Comparison of ENCODE assay signal across 1 cellular context in genomic region chr9:120579750-120580590, GRCh38.
TF ChIP-seq lines count a peak whose summit lies in the region.

Gene CDK5RAP2, minus strand, starts transcription at chr9:120580167. Its CDS starts 189 bp downstream, at chr9:120579978.

TF ChIP-seq in HepG2, 621 proteins besides CTCF, POLR2A, EP300 and RAD21 (continued from another document and continues in another):
- TF ChIP-seq HMGXB3 (CRISPR knock-in tag; IDR thresholded peaks at IDR 0.05; ENCODE audit: borderline replicate concordance) (peak; percentile 78), NFRKB (IDR thresholded peaks at IDR 0.05) (peak; percentile 80), ZNF510 (CRISPR knock-in tag; IDR thresholded peaks at IDR 0.05; ENCODE audit: low read depth) (peak; percentile 69; the same call in 1 of the 2 replicates), HDAC2 (CRISPR knock-in tag; IDR thresholded peaks at IDR 0.05) (peak; percentile 57; the same call in 1 of the 2 replicates), AKNA (CRISPR knock-in tag; IDR thresholded peaks at IDR 0.05; ENCODE audit: borderline replicate concordance) (peak; percentile 78; the same call in 1 of the 2 replicates), ZNF501 (CRISPR knock-in tag; IDR thresholded peaks at IDR 0.05) (peak; percentile 91), ZNF44 (CRISPR knock-in tag; IDR thresholded peaks at IDR 0.05) (0 out of 2 replicates have a peak, but pooled peaks have one; percentile 15), GTF3A (CRISPR knock-in tag; conservative IDR thresholded peaks at IDR 0.05) (no peak), CREM (IDR thresholded peaks at IDR 0.05) (peak; percentile 96), CREM (CRISPR knock-in tag; IDR thresholded peaks at IDR 0.05) (no peak), SNAPC2 (CRISPR knock-in tag; IDR thresholded peaks at IDR 0.05) (0 out of 2 replicates have a peak, but pooled peaks have one; percentile 54), PCBP2 (optimal IDR thresholded peaks at IDR 0.05; ENCODE audit: low read depth, low read length, poor library complexity, severe bottlenecking) (no peak), ZNF788 (CRISPR knock-in tag; IDR thresholded peaks at IDR 0.05; ENCODE audit: borderline replicate concordance) (peak; percentile 32; the same call in 1 of the 2 replicates), KDM5A (IDR thresholded peaks at IDR 0.05; ENCODE audit: borderline replicate concordance, low read length) (peak; percentile 73), HINFP (CRISPR knock-in tag; IDR thresholded peaks at IDR 0.05; ENCODE audit: low read depth) (peak; percentile 49; the same call in 1 of the 2 replicates), MEIS2 (CRISPR knock-in tag; IDR thresholded peaks at IDR 0.05) (no peak), ZBTB38 (CRISPR knock-in tag; IDR thresholded peaks at IDR 0.05) (peak; percentile 49; the same call in 1 of the 2 replicates), FOXC1 (CRISPR knock-in tag; IDR thresholded peaks at IDR 0.05; ENCODE audit: borderline replicate concordance) (peak; percentile 13; the same call in 1 of the 2 replicates), FOXA3 (CRISPR knock-in tag; IDR thresholded peaks at IDR 0.05) (peak; percentile 42; the same call in 1 of the 2 replicates), ZFX (CRISPR knock-in tag; IDR thresholded peaks at IDR 0.05; ENCODE audit: low read depth) (peak; percentile 80), DMAP1 (CRISPR knock-in tag; IDR thresholded peaks at IDR 0.05) (peak; percentile 66; the same call in 1 of the 2 replicates), TSC22D2 (CRISPR knock-in tag; IDR thresholded peaks at IDR 0.05; ENCODE audit: borderline replicate concordance) (peak; percentile 41; the same call in 1 of the 2 replicates), KLF12 (CRISPR knock-in tag; IDR thresholded peaks at IDR 0.05; ENCODE audit: borderline replicate concordance) (peak; percentile 63; the same call in 1 of the 2 replicates), HDAC6 (IDR thresholded peaks at IDR 0.05; ENCODE audit: low read depth, low read length) (no peak)
- TF ChIP-seq, protein P1, sequence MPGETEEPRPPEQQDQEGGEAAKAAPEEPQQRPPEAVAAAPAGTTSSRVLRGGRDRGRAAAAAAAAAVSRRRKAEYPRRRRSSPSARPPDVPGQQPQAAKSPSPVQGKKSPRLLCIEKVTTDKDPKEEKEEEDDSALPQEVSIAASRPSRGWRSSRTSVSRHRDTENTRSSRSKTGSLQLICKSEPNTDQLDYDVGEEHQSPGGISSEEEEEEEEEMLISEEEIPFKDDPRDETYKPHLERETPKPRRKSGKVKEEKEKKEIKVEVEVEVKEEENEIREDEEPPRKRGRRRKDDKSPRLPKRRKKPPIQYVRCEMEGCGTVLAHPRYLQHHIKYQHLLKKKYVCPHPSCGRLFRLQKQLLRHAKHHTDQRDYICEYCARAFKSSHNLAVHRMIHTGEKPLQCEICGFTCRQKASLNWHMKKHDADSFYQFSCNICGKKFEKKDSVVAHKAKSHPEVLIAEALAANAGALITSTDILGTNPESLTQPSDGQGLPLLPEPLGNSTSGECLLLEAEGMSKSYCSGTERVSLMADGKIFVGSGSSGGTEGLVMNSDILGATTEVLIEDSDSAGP (CRISPR knock-in tag; IDR thresholded peaks at IDR 0.05; ENCODE audit: borderline replicate concordance), result peak; percentile 70
- TF ChIP-seq, protein P2, sequence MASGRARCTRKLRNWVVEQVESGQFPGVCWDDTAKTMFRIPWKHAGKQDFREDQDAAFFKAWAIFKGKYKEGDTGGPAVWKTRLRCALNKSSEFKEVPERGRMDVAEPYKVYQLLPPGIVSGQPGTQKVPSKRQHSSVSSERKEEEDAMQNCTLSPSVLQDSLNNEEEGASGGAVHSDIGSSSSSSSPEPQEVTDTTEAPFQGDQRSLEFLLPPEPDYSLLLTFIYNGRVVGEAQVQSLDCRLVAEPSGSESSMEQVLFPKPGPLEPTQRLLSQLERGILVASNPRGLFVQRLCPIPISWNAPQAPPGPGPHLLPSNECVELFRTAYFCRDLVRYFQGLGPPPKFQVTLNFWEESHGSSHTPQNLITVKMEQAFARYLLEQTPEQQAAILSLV (CRISPR knock-in tag; IDR thresholded peaks at IDR 0.05; ENCODE audit: borderline replicate concordance), result 0 out of 2 replicates have a peak, but pooled peaks have one; percentile 34
- TF ChIP-seq, protein P3, sequence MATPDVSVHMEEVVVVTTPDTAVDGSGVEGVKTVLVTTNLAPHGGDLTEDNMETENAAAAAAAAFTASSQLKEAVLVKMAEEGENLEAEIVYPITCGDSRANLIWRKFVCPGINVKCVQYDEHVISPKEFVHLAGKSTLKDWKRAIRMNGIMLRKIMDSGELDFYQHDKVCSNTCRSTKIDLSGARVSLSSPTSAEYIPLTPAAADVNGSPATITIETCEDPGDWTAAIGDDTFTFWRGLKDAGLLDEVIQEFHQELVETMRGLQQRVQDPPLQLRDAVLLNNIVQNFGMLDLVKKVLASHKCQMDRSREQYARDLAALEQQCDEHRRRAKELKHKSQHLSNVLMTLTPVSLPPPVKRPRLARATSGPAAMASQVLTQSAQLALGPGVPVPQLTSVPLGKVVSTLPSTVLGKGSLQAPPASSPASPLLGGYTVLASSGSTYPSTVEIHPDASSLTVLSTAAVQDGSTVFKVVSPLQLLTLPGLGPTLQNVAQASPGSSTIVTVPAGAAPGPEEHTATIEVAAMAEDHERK (CRISPR knock-in tag; IDR thresholded peaks at IDR 0.05; ENCODE audit: low read depth), result peak; percentile 89
- TF ChIP-seq, protein P4, sequence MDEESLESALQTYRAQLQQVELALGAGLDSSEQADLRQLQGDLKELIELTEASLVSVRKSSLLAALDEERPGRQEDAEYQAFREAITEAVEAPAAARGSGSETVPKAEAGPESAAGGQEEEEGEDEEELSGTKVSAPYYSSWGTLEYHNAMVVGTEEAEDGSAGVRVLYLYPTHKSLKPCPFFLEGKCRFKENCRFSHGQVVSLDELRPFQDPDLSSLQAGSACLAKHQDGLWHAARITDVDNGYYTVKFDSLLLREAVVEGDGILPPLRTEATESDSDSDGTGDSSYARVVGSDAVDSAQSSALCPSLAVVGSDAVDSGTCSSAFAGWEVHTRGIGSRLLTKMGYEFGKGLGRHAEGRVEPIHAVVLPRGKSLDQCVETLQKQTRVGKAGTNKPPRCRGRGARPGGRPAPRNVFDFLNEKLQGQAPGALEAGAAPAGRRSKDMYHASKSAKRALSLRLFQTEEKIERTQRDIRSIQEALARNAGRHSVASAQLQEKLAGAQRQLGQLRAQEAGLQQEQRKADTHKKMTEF (CRISPR knock-in tag; IDR thresholded peaks at IDR 0.05), result peak; percentile 93
- TF ChIP-seq, protein P5, sequence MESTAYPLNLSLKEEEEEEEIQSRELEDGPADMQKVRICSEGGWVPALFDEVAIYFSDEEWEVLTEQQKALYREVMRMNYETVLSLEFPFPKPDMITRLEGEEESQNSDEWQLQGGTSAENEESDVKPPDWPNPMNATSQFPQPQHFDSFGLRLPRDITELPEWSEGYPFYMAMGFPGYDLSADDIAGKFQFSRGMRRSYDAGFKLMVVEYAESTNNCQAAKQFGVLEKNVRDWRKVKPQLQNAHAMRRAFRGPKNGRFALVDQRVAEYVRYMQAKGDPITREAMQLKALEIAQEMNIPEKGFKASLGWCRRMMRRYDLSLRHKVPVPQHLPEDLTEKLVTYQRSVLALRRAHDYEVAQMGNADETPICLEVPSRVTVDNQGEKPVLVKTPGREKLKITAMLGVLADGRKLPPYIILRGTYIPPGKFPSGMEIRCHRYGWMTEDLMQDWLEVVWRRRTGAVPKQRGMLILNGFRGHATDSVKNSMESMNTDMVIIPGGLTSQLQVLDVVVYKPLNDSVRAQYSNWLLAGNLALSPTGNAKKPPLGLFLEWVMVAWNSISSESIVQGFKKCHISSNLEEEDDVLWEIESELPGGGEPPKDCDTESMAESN (CRISPR knock-in tag; conservative IDR thresholded peaks at IDR 0.05), result no peak
- TF ChIP-seq, protein P6, sequence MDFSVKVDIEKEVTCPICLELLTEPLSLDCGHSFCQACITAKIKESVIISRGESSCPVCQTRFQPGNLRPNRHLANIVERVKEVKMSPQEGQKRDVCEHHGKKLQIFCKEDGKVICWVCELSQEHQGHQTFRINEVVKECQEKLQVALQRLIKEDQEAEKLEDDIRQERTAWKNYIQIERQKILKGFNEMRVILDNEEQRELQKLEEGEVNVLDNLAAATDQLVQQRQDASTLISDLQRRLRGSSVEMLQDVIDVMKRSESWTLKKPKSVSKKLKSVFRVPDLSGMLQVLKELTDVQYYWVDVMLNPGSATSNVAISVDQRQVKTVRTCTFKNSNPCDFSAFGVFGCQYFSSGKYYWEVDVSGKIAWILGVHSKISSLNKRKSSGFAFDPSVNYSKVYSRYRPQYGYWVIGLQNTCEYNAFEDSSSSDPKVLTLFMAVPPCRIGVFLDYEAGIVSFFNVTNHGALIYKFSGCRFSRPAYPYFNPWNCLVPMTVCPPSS (IDR thresholded peaks at IDR 0.05), result no peak
